Comparison of ENCODE assay signal across 15 cellular contexts in the genomic region with DNA sequence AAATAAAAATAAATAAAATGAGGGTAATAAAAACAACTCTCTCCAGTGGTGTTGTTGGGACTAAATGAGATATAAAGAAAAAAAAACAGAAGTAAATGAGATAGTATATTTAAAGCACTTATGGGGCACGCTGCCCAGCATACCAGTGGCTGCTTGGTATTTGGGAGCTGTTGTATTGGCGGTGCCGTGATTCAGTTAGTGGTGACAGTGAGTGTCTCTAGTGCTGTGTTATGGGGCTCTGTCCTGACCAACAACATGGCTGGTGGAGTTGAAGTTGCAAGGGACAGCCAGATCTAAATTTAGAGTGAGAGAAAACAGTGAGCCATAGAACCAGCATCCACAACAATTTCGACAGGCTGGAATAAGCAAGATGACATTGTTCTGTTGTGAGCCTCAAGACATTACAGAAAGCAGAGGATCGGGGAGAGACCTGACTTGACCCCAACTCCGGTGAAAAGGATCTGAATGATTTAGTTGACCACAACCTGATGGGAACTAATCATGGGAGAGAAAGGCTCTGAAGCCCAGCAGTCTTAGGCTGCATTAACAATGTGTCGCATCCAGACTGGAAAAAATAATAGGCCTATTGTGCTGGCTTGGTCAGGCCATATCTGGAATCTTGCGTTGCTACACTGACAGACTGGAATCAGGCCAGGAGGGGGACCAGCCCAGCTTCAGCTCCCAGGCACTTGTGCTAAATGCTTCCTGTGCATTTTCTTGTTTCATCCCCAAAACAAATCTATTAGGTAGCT. TPM values are rescaled to one million over a fixed set of nuclear protein-coding genes. Genes with fewer than 3 reads are reported as not detected.
DNase-seq lines count a peak whose midpoint lies in the region; ATAC-seq and TF ChIP-seq lines count a peak whose summit lies in the region.
"Had no signal": no experiment of that assay in that cellular context is flagged by ENCODE, and none has a peak within 500 bp of the region (broad histone marks: within the 10 kb centered on the region; RNA-seq: fewer than 3 reads in every experiment).

No MANE protein-coding gene starts in this region.

- H3K27ac Mint-ChIP-seq in neural crest cell (ENCODE audit: unreplicated experiment), result peak overlapping the region; percentile 83
- H3K27ac Mint-ChIP-seq: activated CD8-positive, alpha-beta memory T cell treated with anti-CD3 and anti-CD28 coated beads, Interleukin-2, amount 10 ng/mL, durations not matched to agents 7 days and 5 days; activated naive CD8-positive, alpha-beta T cell treated with anti-CD3 and anti-CD28 coated beads, Interleukin-2, amount 10 ng/mL, durations not matched to agents 7 days and 5 days; effector memory CD8-positive, alpha-beta T cell had no signal

- peaks cover 38% of the 10 kb centered on the region for H3K4me1 Mint-ChIP-seq in neural crest cell

- no peak for ATAC-seq in HG03280 (IDR thresholded peaks at IDR 0.05; ENCODE audit: unreplicated experiment)
- ATAC-seq: activated CD8-positive, alpha-beta memory T cell treated with anti-CD3 and anti-CD28 coated beads, Interleukin-2, amount 10 ng/mL, durations not matched to agents 7 days and 5 days; effector memory CD8-positive, alpha-beta T cell; mucosa of descending colon had no signal

- no peaks in the 10 kb centered on the region for H3K9me3 Mint-ChIP-seq in neural crest cell
- H3K9me3 Mint-ChIP-seq: activated naive CD8-positive, alpha-beta T cell treated with anti-CD3 and anti-CD28 coated beads, Interleukin-2, amount 10 ng/mL, durations not matched to agents 7 days and 5 days; effector memory CD8-positive, alpha-beta T cell had no signal

- in situ Hi-C loops in ACHN (cut with HindIII; ENCODE audit: low pct_ligation_motif_present, low pct_unique_long_range_greater_than_20kb, low sequenced_read_pairs), result no loop called here

- peaks cover 4% of the 10 kb centered on the region for H3K27me3 Mint-ChIP-seq in neural crest cell (ENCODE audit: low read depth)

- H3K4me3 Mint-ChIP-seq in neural crest cell, result peak overlapping the region; percentile 96
- H3K4me3 Mint-ChIP-seq: activated CD8-positive, alpha-beta memory T cell treated with anti-CD3 and anti-CD28 coated beads, Interleukin-2, amount 10 ng/mL, durations not matched to agents 7 days and 5 days; activated naive CD8-positive, alpha-beta T cell treated with anti-CD3 and anti-CD28 coated beads, Interleukin-2, amount 10 ng/mL, durations not matched to agents 7 days and 5 days; effector memory CD8-positive, alpha-beta T cell had no signal

- TF ChIP-seq CTCF in neural crest cell (conservative IDR thresholded peaks at IDR 0.05), result no peak

- no peaks in the 10 kb centered on the region for H3K36me3 Mint-ChIP-seq in neural crest cell (ENCODE audit: low read depth)
- H3K36me3 Mint-ChIP-seq: activated CD8-positive, alpha-beta memory T cell treated with anti-CD3 and anti-CD28 coated beads, Interleukin-2, amount 10 ng/mL, durations not matched to agents 7 days and 5 days; activated naive CD8-positive, alpha-beta T cell treated with anti-CD3 and anti-CD28 coated beads, Interleukin-2, amount 10 ng/mL, durations not matched to agents 7 days and 5 days had no signal

- DNase-seq in A172 (ENCODE audit: low spot score) (peak; percentile 41), MV-4-11 (lab: John Stamatoyannopoulos, UW) (peak; percentile 25), epidermal melanocyte (ENCODE audit: insufficient read length, low spot score) (peak; percentile 54), neural crest cell (ENCODE audit: low read depth, low spot score) (no peak), ACHN (no peak), NK-92 (lab: John Stamatoyannopoulos, UW; ENCODE audit: unreplicated experiment) (no peak), NCI-H69 (lab: John Stamatoyannopoulos, UW) (no peak)
- DNase-seq: activated CD8-positive, alpha-beta memory T cell treated with anti-CD3 and anti-CD28 coated beads, Interleukin-2, amount 10 ng/mL, durations not matched to agents 7 days and 5 days; activated naive CD8-positive, alpha-beta T cell treated with anti-CD3 and anti-CD28 coated beads, Interleukin-2, amount 10 ng/mL, durations not matched to agents 7 days and 5 days; effector memory CD8-positive, alpha-beta T cell; H7; mucosa of descending colon; NCI-H2171; spleen had no signal

RNA-seq across cellular contexts. Expression of a gene that starts 2.4 kb away (rescaled TPM):
- 1.8 and 3.0 TPM in 2 replicates for total RNA-seq in A172 (2014; rRNA removed; shearing (Covaris generic))
- 20.9 and 23.8 TPM in 2 replicates for total RNA-seq in neural crest cell

RNA-seq across cellular contexts. Expression of a gene that starts 50.8 kb away (rescaled TPM):
- 0.43 and 1.5 TPM in 2 replicates for total RNA-seq in A172 (2014; rRNA removed; shearing (Covaris generic))
- 23.0 and 25.8 TPM in 2 replicates for total RNA-seq in neural crest cell

Comparison
In these comparisons a context has a peak if more than half of its experiments do, and no peak if none do; other contexts are left out.
1. DNase-seq: peak in A172 (single experiment), MV-4-11 (single experiment) and epidermal melanocyte (single experiment); none in neural crest cell (single experiment), ACHN (single experiment), NK-92 (single experiment) and NCI-H69 (single experiment).